In the genomic region with DNA sequence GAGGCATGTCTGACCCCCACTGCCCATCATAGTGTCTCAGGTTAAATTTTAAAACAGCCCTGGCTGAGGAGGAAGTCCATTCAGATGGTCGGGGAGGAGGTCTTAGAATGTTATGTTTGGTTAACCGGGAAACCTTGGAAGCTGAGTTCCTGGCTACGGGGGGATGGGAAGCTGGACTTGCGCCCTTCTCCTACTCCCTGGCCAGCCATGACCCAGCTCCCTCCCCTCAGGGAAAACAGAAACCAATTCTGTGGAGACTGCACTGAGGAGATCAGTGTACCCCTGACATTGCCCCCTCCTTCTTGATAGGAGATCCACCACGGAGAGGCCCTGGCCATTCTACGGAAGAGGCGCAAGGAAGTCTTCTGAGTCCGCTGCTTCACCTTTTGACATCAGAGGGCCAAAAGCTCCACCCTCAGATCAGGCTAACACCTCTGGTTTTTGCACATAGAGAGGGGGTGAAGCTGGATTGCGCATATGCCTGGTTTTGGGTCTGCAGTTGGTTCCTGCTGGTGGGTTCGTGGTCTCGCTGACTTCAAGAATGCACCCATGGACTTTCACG, we compare ENCODE assay signal across 1 cellular context.
TF ChIP-seq lines count a peak whose summit lies in the region.

No MANE protein-coding gene starts in this region.

TF ChIP-seq in H1, 55 proteins besides CTCF, POLR2A, EP300 and RAD21:
- TF ChIP-seq HDAC2 (IDR thresholded peaks at IDR 0.05; ENCODE audit: borderline replicate concordance in 1 of 2, low read depth in 2 of 2, low read length in 2 of 2) (no peak), TAF7 (optimal IDR thresholded peaks at IDR 0.05; ENCODE audit: borderline replicate concordance, low read depth, low read length) (no peak), TEAD4 (IDR thresholded peaks at IDR 0.05; ENCODE audit: low read depth, low read length) (no peak), KDM4A (IDR thresholded peaks at IDR 0.05; ENCODE audit: low read depth, low read length, severe bottlenecking) (no peak)
